17 cellular contexts compared by ENCODE assay signal in genomic region chr20:21901470-21902275, GRCh38.
DNase-seq lines count a peak whose midpoint lies in the region; ATAC-seq and TF ChIP-seq lines count a peak whose summit lies in the region.
"Had no signal": no experiment of that assay in that cellular context is flagged by ENCODE, and none has a peak within 500 bp of the region (broad histone marks: within the 10 kb centered on the region; RNA-seq: fewer than 3 reads in every experiment).

No MANE protein-coding gene starts in this region.

- no peaks in the 10 kb centered on the region for H3K9me3 ChIP-seq in gastrocnemius medialis
- H3K9me3 ChIP-seq: lower lobe of right lung, suprapubic skin had no signal

- peak; percentile 72 to 95 for ATAC-seq in left cardiac atrium
- peak in 1 of 2 donors; percentile 58 for ATAC-seq in gastrocnemius medialis
- no peak for ATAC-seq in HG03108 (IDR thresholded peaks at IDR 0.05; ENCODE audit: unreplicated experiment)
- ATAC-seq: activated T-cell treated with anti-CD3 and anti-CD28 coated beads, Interleukin-2, amount 50 U/mL, for 72 hours; lower lobe of right lung had no signal

- TF ChIP-seq CTCF in gastrocnemius medialis (IDR thresholded peaks at IDR 0.05 in 4 of 5, conservative IDR thresholded peaks at IDR 0.05 in 1 of 5) = no peak

- TF ChIP-seq POLR2A in gastrocnemius medialis (IDR thresholded peaks at IDR 0.05) = no peak

- DNase-seq in DMS153 treated with DMSO at 0.1 percent for 48 hours (lab: John Stamatoyannopoulos, UW; ENCODE audit: unreplicated experiment) (peak; percentile 72), NCI-H748 (lab: John Stamatoyannopoulos, UW; ENCODE audit: unreplicated experiment) (peak; percentile 83), left cardiac atrium (peak; percentile 83), gastrocnemius medialis (peak; percentile 12 to 36), activated gamma-delta T cell treated with Interleukin-2 at 50 U/mL for 16 hours (no peak), GM19238 (ENCODE audit: insufficient read length, low spot score) (no peak), DMS53 treated with DMSO at 0.1 percent for 48 hours (lab: John Stamatoyannopoulos, UW; ENCODE audit: unreplicated experiment) (no peak)
- DNase-seq: activated CD4-positive, alpha-beta T cell treated with anti-CD3 and anti-CD28 coated beads, Interleukin-2, amount 10 ng/mL, durations not matched to agents 24 days and 14 days; activated T-cell treated with anti-CD3 and anti-CD28 coated beads, Interleukin-2, amount 50 U/mL, for 72 hours; DMS53; lower lobe of right lung; MM.1S; NCI-H345; spleen had no signal

- no peaks in the 10 kb centered on the region for H3K4me1 ChIP-seq in gastrocnemius medialis
- H3K4me1 ChIP-seq: lower lobe of right lung, spleen, suprapubic skin had no signal

- no peaks in the 10 kb centered on the region for H3K36me3 ChIP-seq in gastrocnemius medialis
- H3K36me3 ChIP-seq: lower lobe of right lung, spleen, suprapubic skin had no signal

- no peak overlapping the region for H3K27ac ChIP-seq in gastrocnemius medialis
- H3K27ac ChIP-seq: epithelial cell of prostate, lower lobe of right lung, spleen, suprapubic skin had no signal

- H3K4me3 ChIP-seq in gastrocnemius medialis = no peak overlapping the region
- H3K4me3 ChIP-seq: lower lobe of right lung, spleen, suprapubic skin had no signal

- in situ Hi-C loops in gastrocnemius medialis (cut with MboI; ENCODE audit: low sequenced_read_pairs in 4 of 4) = no loop called here

- no peaks in the 10 kb centered on the region for H3K27me3 ChIP-seq in gastrocnemius medialis
- H3K27me3 ChIP-seq: spleen, suprapubic skin had no signal

- intact Hi-C loops in left cardiac atrium (cut with DNase I) = no loop called here
- intact Hi-C loops in gastrocnemius medialis (cut with DNase I; ENCODE audit: low total_unique reads) = no loop called here

Comparison
In these comparisons a context has a peak if more than half of its experiments do, and no peak if none do; other contexts are left out.
1. DNase-seq: peak in DMS153 treated with DMSO at 0.1 percent for 48 hours (single experiment), NCI-H748 (single experiment), left cardiac atrium (single experiment) and gastrocnemius medialis (2 of 2); none in activated gamma-delta T cell treated with Interleukin-2 at 50 U/mL for 16 hours (single experiment), GM19238 (single experiment) and DMS53 treated with DMSO at 0.1 percent for 48 hours (single experiment).